ENCODE assay signal across 8 cellular contexts in the genomic region with DNA sequence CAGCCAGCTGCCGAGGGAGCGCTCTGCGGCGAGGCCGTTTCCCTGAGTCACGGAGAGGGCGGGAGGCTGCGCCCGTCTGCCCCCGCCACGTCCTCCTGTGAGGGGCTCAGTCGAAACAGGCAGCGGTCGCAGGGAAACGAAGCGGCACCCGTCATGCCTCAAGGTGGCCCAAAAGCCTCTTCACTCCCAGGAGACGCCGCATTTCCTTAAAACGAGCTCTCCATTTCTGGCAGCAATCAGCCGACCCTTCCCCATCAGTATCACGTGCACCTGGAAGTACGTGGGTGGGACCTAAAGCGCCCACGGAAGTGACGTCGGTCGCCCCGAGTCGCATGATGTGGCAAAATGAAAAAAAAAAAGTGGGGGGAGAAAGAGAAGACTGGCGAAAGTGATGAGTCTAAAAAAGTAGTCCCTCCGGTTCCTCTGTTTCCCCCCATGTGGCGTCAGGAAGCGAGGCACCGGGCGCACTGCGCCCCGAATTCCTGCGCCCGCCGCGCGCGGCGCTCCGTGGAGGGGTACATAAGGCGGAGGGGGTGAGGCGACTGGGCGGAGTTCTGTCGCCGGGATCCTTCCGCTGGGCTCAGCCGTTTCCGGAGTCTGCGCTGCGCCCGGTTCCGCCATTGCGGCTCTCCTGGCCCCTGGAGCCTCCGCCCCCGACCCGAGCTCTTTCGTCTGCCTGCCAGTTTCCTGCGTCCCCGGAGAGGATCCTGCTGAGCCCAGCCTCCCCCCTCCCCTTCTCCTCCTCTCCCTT. TPM values are rescaled to one million over a fixed set of nuclear protein-coding genes. Genes with fewer than 3 reads are reported as not detected.
A peak's percentile ranks its signal among the peaks of the same experiment; 100 is the strongest.
DNase-seq lines count a peak whose midpoint lies in the region; ATAC-seq and TF ChIP-seq lines count a peak whose summit lies in the region.

CLTC (plus strand) TSS at position 583 of the 751 bp plus-strand sequence. CDS start 237 bp downstream, outside the sequence.

- TF ChIP-seq POLR2A in esophagus squamous epithelium (IDR thresholded peaks at IDR 0.05) = peak in 3 of 4 donors; percentile 51 to 90 (median 65)

- peak within 1 kb of the TSS; percentile 89 to 100 (median 94) for H3K4me3 ChIP-seq in esophagus squamous epithelium

- peak; percentile 86 for DNase-seq in DMS79 (lab: John Stamatoyannopoulos, UW)
- DNase-seq in RKO (ENCODE audit: low spot score) = peak; percentile 97
- DNase-seq in activated T-helper 1 cell treated with Interleukin-2 at 50 U/mL for 16 hours (ENCODE audit: low read depth) = peak; percentile 84
- DNase-seq in esophagus squamous epithelium (lab: John Stamatoyannopoulos, UW) = peak; percentile 75
- peak; percentile 97 for DNase-seq in myocyte (ENCODE audit: low read depth)
- peak; percentile 84 to 93 for DNase-seq in stimulated activated CD8-positive, alpha-beta memory T cell treated with anti-CD3 and anti-CD28 coated beads, Interleukin-7, amount 100 ng/mL, for 48 hours (ENCODE audit: extremely low read depth in 1 of 2, low read depth in 1 of 2)

- H3K36me3 ChIP-seq in KOPT-K1 (ENCODE audit: insufficient read depth, low read length) (peaks cover 32% of the 10 kb centered on the region), esophagus squamous epithelium (no peaks in the 10 kb centered on the region)

- no peaks in the 10 kb centered on the region for H3K27me3 ChIP-seq in esophagus squamous epithelium

- H3K27ac ChIP-seq in KOPT-K1 (ENCODE audit: low read depth, low read length, poor library complexity, severe bottlenecking) (peak within 1 kb of the TSS; percentile 97), esophagus squamous epithelium (peak within 1 kb of the TSS; percentile 98 to 100 (median 99))

- peak; percentile 72 for ATAC-seq in GM21786 (IDR thresholded peaks at IDR 0.05; ENCODE audit: unreplicated experiment)

- TF ChIP-seq CTCF in esophagus squamous epithelium (IDR thresholded peaks at IDR 0.05) = peak in 2 of 6 experiments; percentile 11 to 29

- H3K4me1 ChIP-seq in esophagus squamous epithelium = peaks cover 27 to 56% (median 36%) of the 10 kb centered on the region in 3 donors

- intact Hi-C loops in esophagus squamous epithelium (cut with DNase I) = no loop called here

- 0 to 1% methylated on average over 26 to 50 of the region's 65 CpGs for WGBS in esophagus squamous epithelium, 2 donors

- H3K9me3 ChIP-seq in KOPT-K1 (ENCODE audit: insufficient read depth, low read length, poor library complexity, severe bottlenecking) = no peaks in the 10 kb centered on the region
- H3K9me3 ChIP-seq in esophagus squamous epithelium = no peaks in the 10 kb centered on the region

RNA-seq across cellular contexts. Expression of gene CLTC, which starts in this region (rescaled TPM):
- 100 to 1,000 TPM; 135 to 236 (median 201) TPM for total RNA-seq in esophagus squamous epithelium
- total RNA-seq in myocyte = 338 and 354 TPM in 2 replicates
- 135 TPM for polyA plus RNA-seq in myocyte (2012)

Comparison
In these comparisons a context has a peak if more than half of its experiments do, and no peak if none do; other contexts are left out.
1. Peak in every context shown above with its lines: DNase-seq, ATAC-seq, H3K4me3 ChIP-seq and H3K27ac ChIP-seq.